ENCODE assay signal across 15 cellular contexts in the genomic region with DNA sequence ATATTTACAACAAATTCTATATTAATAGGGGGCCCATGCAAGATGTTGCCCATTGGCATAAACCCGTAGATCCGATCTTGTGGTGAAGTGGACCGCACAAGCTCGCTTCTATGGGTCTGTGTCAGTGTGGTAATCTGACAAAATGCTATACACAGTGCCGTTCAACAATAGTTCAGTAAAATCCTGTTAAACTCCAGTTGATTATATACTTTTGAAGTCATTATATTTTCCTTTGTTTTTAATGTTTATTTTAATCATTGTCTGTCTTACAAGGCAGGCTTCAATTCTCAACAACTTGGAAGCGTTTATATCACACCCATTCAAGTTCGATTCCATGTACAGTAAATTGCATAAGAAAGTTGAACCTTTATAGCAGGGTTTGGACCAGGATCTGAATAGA.
"Had no signal": no experiment of that assay in that cellular context is flagged by ENCODE, and none has a peak within 500 bp of the region (broad histone marks: within the 10 kb centered on the region; RNA-seq: fewer than 3 reads in every experiment).

No MANE protein-coding gene starts in this region.

- H3K27ac Mint-ChIP-seq: activated naive CD4-positive, alpha-beta T cell treated with anti-CD3 and anti-CD28 coated beads, Interleukin-2, amount 10 ng/mL, durations not matched to agents 7 days and 5 days; activated T-helper 17 cell treated with anti-CD3 and anti-CD28 coated beads, Interleukin-2, amount 50 U/mL, for 72 hours; stimulated activated naive CD8-positive, alpha-beta T cell treated with anti-CD3 and anti-CD28 coated beads, Interleukin-15, Interleukin-2, amounts not matched to agents 100 ng/mL and 50 ng/mL, for 24 hours had no signal

- H3K36me3 ChIP-seq: adrenal gland, brain microvascular endothelial cell had no signal

- H3K4me3 Mint-ChIP-seq: activated naive CD4-positive, alpha-beta T cell treated with anti-CD3 and anti-CD28 coated beads, Interleukin-2, amount 10 ng/mL, durations not matched to agents 7 days and 5 days; activated T-helper 17 cell treated with anti-CD3 and anti-CD28 coated beads, Interleukin-2, amount 50 U/mL, for 72 hours; stimulated activated naive CD8-positive, alpha-beta T cell treated with anti-CD3 and anti-CD28 coated beads, Interleukin-15, Interleukin-2, amounts not matched to agents 100 ng/mL and 50 ng/mL, for 24 hours had no signal

- H3K27me3 ChIP-seq: adrenal gland, brain microvascular endothelial cell had no signal

- ATAC-seq: activated T-helper 17 cell treated with anti-CD3 and anti-CD28 coated beads, Interleukin-2, amount 50 U/mL, for 72 hours had no signal

- H3K36me3 Mint-ChIP-seq: activated naive CD4-positive, alpha-beta T cell treated with anti-CD3 and anti-CD28 coated beads, Interleukin-2, amount 10 ng/mL, durations not matched to agents 7 days and 5 days had no signal

- H3K27me3 Mint-ChIP-seq: activated naive CD4-positive, alpha-beta T cell treated with anti-CD3 and anti-CD28 coated beads, Interleukin-2, amount 10 ng/mL, durations not matched to agents 7 days and 5 days; activated T-helper 17 cell treated with anti-CD3 and anti-CD28 coated beads, Interleukin-2, amount 50 U/mL, for 72 hours; stimulated activated naive CD8-positive, alpha-beta T cell treated with anti-CD3 and anti-CD28 coated beads, Interleukin-15, Interleukin-2, amounts not matched to agents 100 ng/mL and 50 ng/mL, for 24 hours had no signal

- FAIRE-seq: endothelial cell of umbilical vein, urothelium cell line had no signal

- H3K27ac ChIP-seq: brain microvascular endothelial cell had no signal

- H3K9me3 ChIP-seq: adrenal gland had no signal

- DNase-seq: activated CD4-positive, alpha-beta T cell treated with anti-CD3 and anti-CD28 coated beads for 48 hours; activated naive CD4-positive, alpha-beta T cell treated with anti-CD3 and anti-CD28 coated beads, Interleukin-2, amount 10 ng/mL, durations not matched to agents 7 days and 5 days; activated T-cell treated with anti-CD3 and anti-CD28 coated beads for 4 hours; adrenal gland; brain microvascular endothelial cell; effector CD4-positive, alpha-beta T cell; hypothalamus; stimulated activated CD4-positive, alpha-beta T cell treated with anti-CD3 and anti-CD28 coated beads, Interleukin-15, amount 100 ng/mL, for 24 hours; stimulated activated CD4-positive, alpha-beta T cell treated with anti-CD3 and anti-CD28 coated beads, Interleukin-4, amount 100 ng/mL, for 24 hours; T-helper 1 cell had no signal

- H3K4me3 ChIP-seq: lung had no signal

- H3K4me1 Mint-ChIP-seq: activated naive CD4-positive, alpha-beta T cell treated with anti-CD3 and anti-CD28 coated beads, Interleukin-2, amount 10 ng/mL, durations not matched to agents 7 days and 5 days; activated T-helper 17 cell treated with anti-CD3 and anti-CD28 coated beads, Interleukin-2, amount 50 U/mL, for 72 hours had no signal
